In genomic region chr11:122834065-122834464, GRCh38 we compare ENCODE assay signal across 17 cellular contexts. TPM values are rescaled to one million over a fixed set of nuclear protein-coding genes. Genes with fewer than 3 reads are reported as not detected.
DNase-seq lines count a peak whose midpoint lies in the region; ATAC-seq, FAIRE-seq and TF ChIP-seq lines count a peak whose summit lies in the region.
"Had no signal": no experiment of that assay in that cellular context is flagged by ENCODE, and none has a peak within 500 bp of the region (broad histone marks: within the 10 kb centered on the region; RNA-seq: fewer than 3 reads in every experiment).

No MANE protein-coding gene starts in this region.

- no peak for FAIRE-seq in GM12878 (lab: Jason Lieb, UNC)

- H3K36me3 Mint-ChIP-seq in activated naive CD8-positive, alpha-beta T cell, result no peaks in the 10 kb centered on the region
- H3K36me3 Mint-ChIP-seq in activated naive CD8-positive, alpha-beta T cell treated with anti-CD3 and anti-CD28 coated beads for 36 hours, result peaks cover under 1% of the 10 kb centered on the region
- H3K36me3 Mint-ChIP-seq: IgD-negative memory B cell had no signal

- H3K27ac Mint-ChIP-seq in activated naive CD8-positive, alpha-beta T cell, result peak overlapping the region; percentile 10
- H3K27ac Mint-ChIP-seq in activated naive CD8-positive, alpha-beta T cell treated with anti-CD3 and anti-CD28 coated beads for 36 hours, result no peak overlapping the region
- H3K27ac Mint-ChIP-seq: IgD-negative memory B cell had no signal

- H3K4me3 Mint-ChIP-seq in activated naive CD8-positive, alpha-beta T cell, result no peak overlapping the region
- no peak overlapping the region for H3K4me3 Mint-ChIP-seq in activated naive CD8-positive, alpha-beta T cell treated with anti-CD3 and anti-CD28 coated beads for 36 hours
- H3K4me3 Mint-ChIP-seq: CD14-positive monocyte, H9, IgD-negative memory B cell had no signal

- no peak for TF ChIP-seq EP300 in GM12878 (IDR thresholded peaks at IDR 0.05; ENCODE audit: borderline replicate concordance in 1 of 2, control insufficient read depth in 1 of 2, low read depth in 2 of 2, low read length in 2 of 2)

- in situ Hi-C loops in GM12878 (cut with MboI), result no loop called here

- H3K4me1 ChIP-seq in GM12878 (ENCODE audit: control insufficient read depth, insufficient read depth, low read length), result no peaks in the 10 kb centered on the region

- H3K9ac ChIP-seq in GM12878 (ENCODE audit: control insufficient read depth, insufficient read depth, low read length), result no peak overlapping the region

- POLR2A ChIA-PET in GM12878 (lab: Charles Lee), result interaction anchor here (0.6 to 2.2 kb wide), 7 partner anchors 15 to 1603 kb away, joined by 3 to 8 read pairs (median 4); no protein-coding TSS in a partner anchor

- intact Hi-C loops in GM12878 (cut with micrococcal nuclease; ENCODE audit: unreplicated experiment), result no loop called here

- BruUV-seq in GM12878 (replicated peaks; lab: Mats Ljungman, UMichigan), result no TSS peak

- H3K9me3 Mint-ChIP-seq in activated naive CD8-positive, alpha-beta T cell (ENCODE audit: low read depth), result no peaks in the 10 kb centered on the region
- H3K9me3 Mint-ChIP-seq in activated naive CD8-positive, alpha-beta T cell treated with anti-CD3 and anti-CD28 coated beads for 36 hours, result peaks cover 8% of the 10 kb centered on the region
- H3K9me3 Mint-ChIP-seq: IgD-negative memory B cell had no signal

- no peak for TF ChIP-seq POLR2A in GM12878 (IDR thresholded peaks at IDR 0.05; ENCODE audit: low read depth, low read length)

- H2AFZ ChIP-seq in GM12878 (ENCODE audit: control insufficient read depth, low read depth, low read length), result no peak overlapping the region

- no peak overlapping the region for H3K4me2 ChIP-seq in GM12878 (ENCODE audit: control insufficient read depth, insufficient read depth)

- H3K9me3 ChIP-seq in GM12878 (replicated peaks; ENCODE audit: control insufficient read depth, insufficient read depth, low read length), result no peaks in the 10 kb centered on the region

- no peaks in the 10 kb centered on the region for H3K79me2 ChIP-seq in GM12878 (ENCODE audit: control insufficient read depth, insufficient read depth, low read length)

- no peaks in the 10 kb centered on the region for H4K20me1 ChIP-seq in GM12878 (ENCODE audit: control insufficient read depth, insufficient read depth)

- no peak for DNase-seq in activated naive CD8-positive, alpha-beta T cell treated with anti-CD3 and anti-CD28 coated beads for 36 hours
- DNase-seq in OCI-M1 (lab: John Stamatoyannopoulos, UW), result peak; percentile 26
- no peak for DNase-seq in GM12878 (ENCODE audit: low read depth, low spot score)
- no peak for DNase-seq in midbrain (lab: John Stamatoyannopoulos, UW)
- DNase-seq: DMS53, GF-D8, GOT3, H9 had no signal

- ATAC-seq in GM12878 (peak; percentile 45), GM21381 (IDR thresholded peaks at IDR 0.05; ENCODE audit: unreplicated experiment) (no peak), GM19452 (IDR thresholded peaks at IDR 0.05; ENCODE audit: unreplicated experiment) (no peak)

- no peak for TF ChIP-seq RAD21 in GM12878 (IDR thresholded peaks at IDR 0.05; ENCODE audit: insufficient read depth, low read depth, low read length)

- H3K27ac ChIP-seq in GM12878 (ENCODE audit: control insufficient read depth, insufficient read depth), result no peak overlapping the region
- H3K27ac ChIP-seq: 22Rv1 had no signal

- TF ChIP-seq CTCF in GM12878 (IDR thresholded peaks at IDR 0.05 in 2 of 3, conservative IDR thresholded peaks at IDR 0.05 in 1 of 3; ENCODE audit: control insufficient read depth in 2 of 3, extremely low read depth in 1 of 3, insufficient read depth in 1 of 3, low read depth in 3 of 3, low read length in 3 of 3), result no peak

- H3K36me3 ChIP-seq in GM12878 (ENCODE audit: control insufficient read depth in 2 of 2, insufficient read depth in 2 of 2, low read length in 1 of 2), result no peaks in the 10 kb centered on the region

- H3K27me3 Mint-ChIP-seq in activated naive CD8-positive, alpha-beta T cell, result no peaks in the 10 kb centered on the region
- H3K27me3 Mint-ChIP-seq in activated naive CD8-positive, alpha-beta T cell treated with anti-CD3 and anti-CD28 coated beads for 36 hours, result no peaks in the 10 kb centered on the region

- CTCF ChIA-PET in GM12878 (lab: Yijun Ruan, JAX), result interaction anchor here (0.6 to 5.4 kb wide), 15 partner anchors 10 to 248 kb away, joined by 3 to 108 read pairs (median 7); no protein-coding TSS in a partner anchor

- RAD21 ChIA-PET in GM12878 (lab: Charles Lee; ENCODE audit: unreplicated experiment), result interaction anchor here (0.6 to 5.4 kb wide), 7 partner anchors 13 to 54 kb away, joined by 3 to 74 read pairs (median 13); no protein-coding TSS in a partner anchor

- SMC1A ChIA-PET in GM12878 (lab: Charles Lee; ENCODE audit: uncharacterized antibody, unreplicated experiment), result interaction anchor here (0.9 to 5.6 kb wide), 10 partner anchors 13 to 37 kb away, joined by 3 to 138 read pairs (median 26); no protein-coding TSS in a partner anchor

- H3K4me1 Mint-ChIP-seq in activated naive CD8-positive, alpha-beta T cell (ENCODE audit: low read depth), result peaks cover 59% of the 10 kb centered on the region
- H3K4me1 Mint-ChIP-seq in activated naive CD8-positive, alpha-beta T cell treated with anti-CD3 and anti-CD28 coated beads for 36 hours, result peaks cover 48% of the 10 kb centered on the region

- H3K27me3 ChIP-seq in GM12878 (replicated peaks in 1 of 2; ENCODE audit: control insufficient read depth in 2 of 2, insufficient read depth in 2 of 2, low read length in 1 of 2), result no peaks in the 10 kb centered on the region

- WGBS in GM12878 (ENCODE audit: insufficient coverage, insufficient replicate concordance, low lambda C conversion rate, missing lambda C conversion rate), result 49% methylated on average over 4 of the region's 4 CpGs

- no peak overlapping the region for H3K4me3 ChIP-seq in GM12878

TF ChIP-seq in GM12878, 131 proteins besides CTCF, POLR2A, EP300 and RAD21:
- TF ChIP-seq MTA2 (IDR thresholded peaks at IDR 0.05; ENCODE audit: low read depth), result no peak

RNA-seq across cellular contexts. Expression of gene CRTAM, which starts 4.2 kb away (rescaled TPM):
- total RNA-seq in activated naive CD8-positive, alpha-beta T cell treated with anti-CD3 and anti-CD28 coated beads for 36 hours, result 10 to 100 TPM; 21.9 to 22.3 TPM
- 9.3 and 11.0 TPM in 2 replicates for total RNA-seq in GM12878 (2013; cell fraction: nucleolus; rRNA removed)
- total RNA-seq in GM12878 (2014; rRNA removed) (2.1 and 2.7 TPM in 2 replicates), GM12878 (2014; rRNA removed; fragmentation: Illumina TruSeq; extraction: Trizol) (5.0 and 5.3 TPM in 2 replicates), GM12878 (2021) (1.4 and 1.5 TPM in 2 replicates)
- not detected for polyA plus RNA-seq in GM12878 (2011; ENCODE audit: low read depth)
- polyA plus RNA-seq in GM12878 (2011; rRNA removed) (35.6 and 51.2 TPM in 2 replicates), GM12878 (2014; fragmentation: Illumina TruSeq; extraction: Trizol) (6.4 and 7.4 TPM in 2 replicates), GM12878 (2014; fragmentation: Nextera tagmentation; extraction: Ambion mirVana) (1 to 10 TPM; 2.8 to 3.1 TPM), GM12878 (2014; rRNA removed) (1.1 and 4.4 TPM in 2 replicates), GM12878 (2016; fragmentation: Nextera tagmentation; extraction: Ambion mirVana) (1 to 10 TPM in 1 of 2 experiments, under 1 TPM in 1; 0.76 to 1.2 TPM)
- 17.4 and 19.2 TPM in 2 replicates for polyA plus RNA-seq in GM12878 (2011; cell fraction: cytosol; rRNA removed)
- 4.5 and 6.6 TPM in 2 replicates for polyA plus RNA-seq in GM12878 (2011; cell fraction: nucleus; rRNA removed)
- polyA plus RNA-seq in GM12878 (2012), result 0.11 and 0.25 TPM in 2 replicates
- polyA minus RNA-seq in GM12878 (2011; rRNA and poly(A)+ RNA removed), result 23.8 and 29.8 TPM in 2 replicates
- 9.9 and 11.3 TPM in 2 replicates for polyA minus RNA-seq in GM12878 (2011; cell fraction: cytosol; rRNA and poly(A)+ RNA removed)
- polyA minus RNA-seq in GM12878 (2011; cell fraction: nucleus; rRNA and poly(A)+ RNA removed), result 3.6 and 4.2 TPM in 2 replicates
- total RNA-seq: A673, H9, HT-29 had no signal
- polyA plus RNA-seq: BJ had no signal

RNA-seq across cellular contexts. Expression of gene JHY, which starts 48.5 kb away (rescaled TPM):
- 1 to 10 TPM; 3.1 to 3.2 TPM for total RNA-seq in activated naive CD8-positive, alpha-beta T cell treated with anti-CD3 and anti-CD28 coated beads for 36 hours
- total RNA-seq in GM12878 (2013; cell fraction: nucleolus; rRNA removed), result 30.2 and 30.7 TPM in 2 replicates
- 4.7 and 5.6 TPM in 2 replicates for total RNA-seq in GM12878 (2014; rRNA removed)
- 5.5 and 5.8 TPM in 2 replicates for total RNA-seq in GM12878 (2014; rRNA removed; fragmentation: Illumina TruSeq; extraction: Trizol)
- total RNA-seq in GM12878 (2021), result 4.4 and 5.1 TPM in 2 replicates
- 0.55 TPM for polyA plus RNA-seq in GM12878 (2011; ENCODE audit: low read depth)
- 7.1 and 9.1 TPM in 2 replicates for polyA plus RNA-seq in GM12878 (2011; rRNA removed)
- 3.9 and 4.1 TPM in 2 replicates for polyA plus RNA-seq in GM12878 (2011; cell fraction: cytosol; rRNA removed)
- 4.0 and 4.7 TPM in 2 replicates for polyA plus RNA-seq in GM12878 (2011; cell fraction: nucleus; rRNA removed)
- polyA plus RNA-seq in GM12878 (2012), result 0.60 and 1.2 TPM in 2 replicates
- polyA plus RNA-seq in GM12878 (2014; fragmentation: Illumina TruSeq; extraction: Trizol), result 5.9 and 7.4 TPM in 2 replicates
- polyA plus RNA-seq in GM12878 (2014; fragmentation: Nextera tagmentation; extraction: Ambion mirVana), result 1 to 10 TPM in 1 of 2 experiments, under 1 TPM in 1; 0.90 to 1.8 TPM
- polyA plus RNA-seq in GM12878 (2014; rRNA removed), result 3.7 and 4.6 TPM in 2 replicates
- 1 to 10 TPM; 5.4 to 7.1 TPM for polyA plus RNA-seq in GM12878 (2016; fragmentation: Nextera tagmentation; extraction: Ambion mirVana)
- polyA minus RNA-seq in GM12878 (2011; rRNA and poly(A)+ RNA removed), result 4.5 and 6.7 TPM in 2 replicates
- polyA minus RNA-seq in GM12878 (2011; cell fraction: cytosol; rRNA and poly(A)+ RNA removed), result 2.1 and 3.0 TPM in 2 replicates
- polyA minus RNA-seq in GM12878 (2011; cell fraction: nucleus; rRNA and poly(A)+ RNA removed), result 4.5 and 6.9 TPM in 2 replicates
